ENCODE assay signal across 26 cellular contexts in the genomic region with DNA sequence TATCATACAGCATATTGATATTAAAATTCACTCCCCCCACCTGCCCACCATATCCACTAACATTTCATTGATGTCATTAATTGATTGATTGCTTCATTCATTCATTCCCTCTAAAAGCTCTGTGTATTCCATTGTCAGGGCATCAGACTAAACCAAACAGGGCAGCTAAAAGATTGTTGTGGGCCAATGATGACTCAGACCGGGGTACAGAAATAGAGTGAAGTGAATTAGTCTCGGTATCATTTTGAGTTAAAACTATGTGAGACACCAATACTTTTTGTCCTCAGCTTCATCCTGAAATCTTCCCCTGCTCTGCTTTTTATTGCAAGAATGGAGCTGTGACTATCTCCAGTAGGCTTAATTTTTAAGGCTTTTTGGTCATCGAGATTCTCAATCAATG.
"Had no signal": no experiment of that assay in that cellular context is flagged by ENCODE, and none has a peak within 500 bp of the region (broad histone marks: within the 10 kb centered on the region; RNA-seq: fewer than 3 reads in every experiment).

No MANE protein-coding gene starts in this region.

- ATAC-seq: activated CD4-positive, alpha-beta T cell treated with anti-CD3 and anti-CD28 coated beads for 36 hours; left lobe of liver; lower lobe of right lung; naive thymus-derived CD8-positive, alpha-beta T cell; sciatic nerve; stimulated activated naive B cell treated with anti-CD40 and anti-IgM and Interleukin-4, amounts not matched to agents 10 μg/mL and 1 μg/mL and 100 μg/mL, for 72 hours had no signal

- H3K27me3 Mint-ChIP-seq: activated B cell treated with CpG ODN at 0.5 μM for 24 hours; activated CD4-positive, alpha-beta T cell treated with anti-CD3 and anti-CD28 coated beads for 36 hours; activated naive CD8-positive, alpha-beta T cell; activated T-cell treated with anti-CD3 and anti-CD28 coated beads, Interleukin-2, amount 50 U/mL, for 24 hours; naive thymus-derived CD8-positive, alpha-beta T cell; stimulated activated naive B cell treated with anti-CD40 and anti-IgM and Interleukin-4, amounts not matched to agents 10 μg/mL and 1 μg/mL and 100 μg/mL, for 72 hours had no signal

- H3K27ac Mint-ChIP-seq: activated B cell treated with CpG ODN at 0.5 μM for 24 hours; activated CD4-positive, alpha-beta T cell treated with anti-CD3 and anti-CD28 coated beads for 36 hours; activated naive CD8-positive, alpha-beta T cell; activated T-cell treated with anti-CD3 and anti-CD28 coated beads, Interleukin-2, amount 50 U/mL, for 24 hours; activated T-helper 2 cell treated with anti-CD3 and anti-CD28 coated beads, Interferon-gamma antibody, Interleukin-2, Interleukin-4, amounts not matched to agents 10 μg/mL and 5 μg/mL and 100 μg/mL, durations not matched to agents 14 hours and 24 hours and 36 hours; naive thymus-derived CD8-positive, alpha-beta T cell; neural progenitor cell; stimulated activated naive B cell treated with anti-CD40 and anti-IgM and Interleukin-4, amounts not matched to agents 10 μg/mL and 1 μg/mL and 100 μg/mL, for 72 hours had no signal

- H3K4me3 Mint-ChIP-seq: activated B cell treated with CpG ODN at 0.5 μM for 24 hours; activated CD4-positive, alpha-beta T cell treated with anti-CD3 and anti-CD28 coated beads for 36 hours; activated naive CD8-positive, alpha-beta T cell; activated T-cell treated with anti-CD3 and anti-CD28 coated beads, Interleukin-2, amount 50 U/mL, for 24 hours; naive thymus-derived CD8-positive, alpha-beta T cell; neural progenitor cell; stimulated activated naive B cell treated with anti-CD40 and anti-IgM and Interleukin-4, amounts not matched to agents 10 μg/mL and 1 μg/mL and 100 μg/mL, for 72 hours had no signal

- H3K9me3 Mint-ChIP-seq: neural progenitor cell had no signal

- H3K27me3 ChIP-seq: adrenal gland, cardiac muscle cell, neural progenitor cell, transverse colon, uterus had no signal

- DNase-seq: activated B cell treated with CpG ODN at 0.5 μM for 24 hours; activated CD4-positive, alpha-beta T cell treated with anti-CD3 and anti-CD28 coated beads for 36 hours; activated CD4-positive, alpha-beta T cell treated with anti-CD3 and anti-CD28 coated beads, Interleukin-2, amount 50 U/mL, for 4 hours; activated CD8-positive, alpha-beta memory T cell treated with anti-CD3 and anti-CD28 coated beads for 24 hours; activated CD8-positive, alpha-beta memory T cell treated with anti-CD3 and anti-CD28 coated beads, Interleukin-2, amount 50 U/mL, for 4 hours; activated naive CD4-positive, alpha-beta T cell; activated T-cell treated with anti-CD3 and anti-CD28 coated beads, Interleukin-2, amount 50 U/mL, for 24 hours; adrenal gland; foreskin fibroblast; kidney; lower lobe of right lung; naive thymus-derived CD8-positive, alpha-beta T cell; posterior cingulate gyrus; stimulated activated CD4-positive, alpha-beta T cell treated with anti-CD3 and anti-CD28 coated beads, Interleukin-15, amount 100 ng/mL, for 24 hours; stimulated activated CD8-positive, alpha-beta memory T cell treated with anti-CD3 and anti-CD28 coated beads, Interleukin-4, amount 100 ng/mL, for 48 hours; stimulated activated naive B cell treated with anti-CD40 and anti-IgM and Interleukin-4, amounts not matched to agents 10 μg/mL and 1 μg/mL and 100 μg/mL, for 72 hours; T-helper 9 cell; transverse colon; uterus had no signal

- H3K4me3 ChIP-seq: adrenal gland, cardiac muscle cell, lower lobe of right lung, neural progenitor cell, smooth muscle cell, transverse colon, uterus had no signal

- H3K36me3 Mint-ChIP-seq: activated naive CD8-positive, alpha-beta T cell; naive thymus-derived CD8-positive, alpha-beta T cell; neural progenitor cell; stimulated activated naive B cell treated with anti-CD40 and anti-IgM and Interleukin-4, amounts not matched to agents 10 μg/mL and 1 μg/mL and 100 μg/mL, for 72 hours had no signal

- H3K36me3 ChIP-seq: adrenal gland, cardiac muscle cell, lower lobe of right lung, neural progenitor cell, transverse colon, uterus had no signal

- H3K27ac ChIP-seq: adrenal gland, cardiac muscle cell, lower lobe of right lung, neural progenitor cell, transverse colon, uterus had no signal

- H3K4me1 ChIP-seq: lower lobe of right lung, neural progenitor cell, transverse colon, uterus had no signal

- H3K4me1 Mint-ChIP-seq: activated B cell treated with CpG ODN at 0.5 μM for 24 hours; activated CD4-positive, alpha-beta T cell treated with anti-CD3 and anti-CD28 coated beads for 36 hours; naive thymus-derived CD8-positive, alpha-beta T cell; neural progenitor cell; stimulated activated naive B cell treated with anti-CD40 and anti-IgM and Interleukin-4, amounts not matched to agents 10 μg/mL and 1 μg/mL and 100 μg/mL, for 72 hours had no signal

- H3K9me3 ChIP-seq: adrenal gland, lower lobe of right lung, transverse colon, uterus had no signal
